In genomic region chr6:159267165-159267564, GRCh38 we compare ENCODE assay signal across 13 cellular contexts.
DNase-seq lines count a peak whose midpoint lies in the region; ATAC-seq, FAIRE-seq and TF ChIP-seq lines count a peak whose summit lies in the region.
"Had no signal": no experiment of that assay in that cellular context is flagged by ENCODE, and none has a peak within 500 bp of the region (broad histone marks: within the 10 kb centered on the region; RNA-seq: fewer than 3 reads in every experiment).

No MANE protein-coding gene starts in this region.

- H3K27ac Mint-ChIP-seq in activated CD4-positive, alpha-beta T cell treated with anti-CD3 and anti-CD28 coated beads, Interleukin-2, amount 10 ng/mL, durations not matched to agents 24 days and 14 days, result no peak overlapping the region
- H3K27ac Mint-ChIP-seq in nephron progenitor cell, result peak overlapping the region; percentile 4
- H3K27ac Mint-ChIP-seq: activated B cell treated with CpG ODN at 0.5 μM for 24 hours had no signal

- WGBS in K562 (ENCODE audit: insufficient coverage, low coverage, missing lambda C conversion rate), result 0% methylated on average over 4 of the region's 4 CpGs

- no peak overlapping the region for H3K4me2 ChIP-seq in K562 (ENCODE audit: insufficient read depth, low read length)

- TF ChIP-seq CTCF in K562 (IDR thresholded peaks at IDR 0.05 in 2 of 3, conservative IDR thresholded peaks at IDR 0.05 in 1 of 3; ENCODE audit: insufficient read depth in 2 of 3, low read depth in 1 of 3, low read length in 3 of 3), result no peak
- no peak for TF ChIP-seq CTCF in nephron progenitor cell (IDR thresholded peaks at IDR 0.05)
- TF ChIP-seq CTCF in WERI-Rb-1 (IDR thresholded peaks at IDR 0.05; ENCODE audit: low read depth, low read length), result no peak

- ATAC-seq in K562 (peak; percentile 57; the same call in 2 of the 3 replicates), GM21423 (IDR thresholded peaks at IDR 0.05; ENCODE audit: unreplicated experiment) (no peak)

- peaks cover 0 to 4% of the 10 kb centered on the region in 2 experiments; a peak in 1 of 5 replicates for H3K27me3 ChIP-seq in K562 (ENCODE audit: control insufficient read depth in 2 of 2, insufficient read depth in 2 of 2, low read length in 2 of 2)
- H3K27me3 ChIP-seq in WERI-Rb-1 (ENCODE audit: insufficient read depth, low read depth, severe bottlenecking), result peaks cover 51% of the 10 kb centered on the region
- H3K27me3 ChIP-seq: vagina had no signal

- H3K4me1 Mint-ChIP-seq in activated CD4-positive, alpha-beta T cell treated with anti-CD3 and anti-CD28 coated beads, Interleukin-2, amount 10 ng/mL, durations not matched to agents 24 days and 14 days, result no peaks in the 10 kb centered on the region
- H3K4me1 Mint-ChIP-seq in nephron progenitor cell, result no peaks in the 10 kb centered on the region
- H3K4me1 Mint-ChIP-seq: activated B cell treated with CpG ODN at 0.5 μM for 24 hours had no signal

- no TSS peak for BruUV-seq in K562 (replicated peaks; lab: Mats Ljungman, UMichigan)

- peak; percentile 35 for FAIRE-seq in K562 (lab: Jason Lieb, UNC)
- FAIRE-seq: GM18507 had no signal

- POLR2A ChIA-PET in K562 (lab: Yijun Ruan, JAX), result no interaction called here

- CTCF ChIA-PET in K562 (lab: Yijun Ruan, JAX; ENCODE audit: low intra/inter-chr PET ratio), result no interaction called here

- H3K9me1 ChIP-seq in K562 (ENCODE audit: control insufficient read depth, insufficient read depth, low read length), result no peaks in the 10 kb centered on the region

- H3K9me3 Mint-ChIP-seq in activated CD4-positive, alpha-beta T cell treated with anti-CD3 and anti-CD28 coated beads, Interleukin-2, amount 10 ng/mL, durations not matched to agents 24 days and 14 days, result no peaks in the 10 kb centered on the region
- H3K9me3 Mint-ChIP-seq in nephron progenitor cell, result peaks cover 17% of the 10 kb centered on the region
- H3K9me3 Mint-ChIP-seq: activated B cell treated with CpG ODN at 0.5 μM for 24 hours had no signal

- no peak for TF ChIP-seq POLR2A in K562 (conservative IDR thresholded peaks at IDR 0.05)

- no peaks in the 10 kb centered on the region for H3K36me3 Mint-ChIP-seq in activated CD4-positive, alpha-beta T cell treated with anti-CD3 and anti-CD28 coated beads, Interleukin-2, amount 10 ng/mL, durations not matched to agents 24 days and 14 days (ENCODE audit: low read depth)
- H3K36me3 Mint-ChIP-seq in nephron progenitor cell (ENCODE audit: low read depth), result no peaks in the 10 kb centered on the region

- no peak overlapping the region for H3K9ac ChIP-seq in K562 (ENCODE audit: insufficient read depth in 1 of 2, low read depth in 2 of 2, low read length in 2 of 2)

- H3K4me3 ChIP-seq in K562 (no peak overlapping the region), WERI-Rb-1 (ENCODE audit: low read depth, low read length) (no peak overlapping the region)
- H3K4me3 ChIP-seq: vagina had no signal

- intact Hi-C loops in activated CD4-positive, alpha-beta T cell treated with anti-CD3 and anti-CD28 coated beads, Interleukin-2, amount 10 ng/mL, durations not matched to agents 24 days and 14 days (cut with micrococcal nuclease), result no loop called here
- intact Hi-C loops in K562 (cut with micrococcal nuclease), result no loop called here

- H3K79me2 ChIP-seq in K562 (ENCODE audit: control insufficient read depth, insufficient read depth, low read length), result no peaks in the 10 kb centered on the region

- no peak overlapping the region for H3K27ac ChIP-seq in K562 (ENCODE audit: extremely low read depth, low read depth, low read length)
- no peak overlapping the region for H3K27ac ChIP-seq in WERI-Rb-1
- H3K27ac ChIP-seq: vagina had no signal

- DNase-seq in activated CD4-positive, alpha-beta T cell treated with anti-CD3 and anti-CD28 coated beads, Interleukin-2, amount 10 ng/mL, durations not matched to agents 24 days and 14 days, result peak; percentile 68
- no peak for DNase-seq in activated CD4-positive, alpha-beta T cell treated with anti-CD3 and anti-CD28 coated beads, Interleukin-2, amount 50 U/mL, for 4 hours
- DNase-seq in NAMALWA (ENCODE audit: low spot score), result peak; percentile 20
- DNase-seq in K562 (ENCODE audit: extremely low read depth in 1 of 4, low spot score in 3 of 4), result peak; percentile 42 to 46 (median 44)
- peak; percentile 73 for DNase-seq in nephron progenitor cell
- no peak for DNase-seq in NCI-H1417 treated with DMSO at 0.1 percent for 48 hours (lab: John Stamatoyannopoulos, UW)
- DNase-seq in WERI-Rb-1, result no peak
- DNase-seq: activated B cell treated with CpG ODN at 0.5 μM for 24 hours, cerebellar nuclear complex, NCI-H2171 had no signal

- no peak overlapping the region for H2AFZ ChIP-seq in K562 (ENCODE audit: low read depth, low read length)

- H3K27me3 Mint-ChIP-seq in activated CD4-positive, alpha-beta T cell treated with anti-CD3 and anti-CD28 coated beads, Interleukin-2, amount 10 ng/mL, durations not matched to agents 24 days and 14 days, result no peaks in the 10 kb centered on the region
- H3K27me3 Mint-ChIP-seq in nephron progenitor cell (ENCODE audit: low read depth, poor library complexity), result peaks cover 3% of the 10 kb centered on the region

- TF ChIP-seq EP300 in K562 (IDR thresholded peaks at IDR 0.05; ENCODE audit: low read length), result no peak

- H3K9me3 ChIP-seq in K562 (replicated peaks; ENCODE audit: control insufficient read depth, insufficient read depth, low read depth, low read length), result no peaks in the 10 kb centered on the region
- H3K9me3 ChIP-seq in WERI-Rb-1 (ENCODE audit: severe bottlenecking), result no peaks in the 10 kb centered on the region
- H3K9me3 ChIP-seq: vagina had no signal

- no peaks in the 10 kb centered on the region for H4K20me1 ChIP-seq in K562 (replicated peaks; ENCODE audit: control insufficient read depth, insufficient read depth, low read length)

- in situ Hi-C loops in K562 (cut with MboI), result no loop called here

- H3K36me3 ChIP-seq in K562 (ENCODE audit: control insufficient read depth, insufficient read depth, low read length) (no peaks in the 10 kb centered on the region), WERI-Rb-1 (no peaks in the 10 kb centered on the region)
- H3K36me3 ChIP-seq: vagina had no signal

- no peak overlapping the region for H3K4me3 Mint-ChIP-seq in activated CD4-positive, alpha-beta T cell treated with anti-CD3 and anti-CD28 coated beads, Interleukin-2, amount 10 ng/mL, durations not matched to agents 24 days and 14 days
- no peak overlapping the region for H3K4me3 Mint-ChIP-seq in nephron progenitor cell
- H3K4me3 Mint-ChIP-seq: activated B cell treated with CpG ODN at 0.5 μM for 24 hours had no signal

- no peak for TF ChIP-seq RAD21 in K562 (CRISPR knock-in tag; conservative IDR thresholded peaks at IDR 0.05 in 1 of 2, IDR thresholded peaks at IDR 0.05 in 1 of 2)

- H3K4me1 ChIP-seq in K562 (replicated peaks in 1 of 2; ENCODE audit: control insufficient read depth in 2 of 2, insufficient read depth in 2 of 2, low read length in 2 of 2), result no peaks in the 10 kb centered on the region
- H3K4me1 ChIP-seq: vagina had no signal

TF ChIP-seq in K562, 482 proteins besides CTCF, POLR2A, EP300 and RAD21 (continues in another document):
- TF ChIP-seq HDAC2 (IDR thresholded peaks at IDR 0.05) (0 out of 2 replicates have a peak, but pooled peaks have one; percentile 25), ZBTB11 (CRISPR knock-in tag; IDR thresholded peaks at IDR 0.05) (no peak), EHMT2 (IDR thresholded peaks at IDR 0.05) (peak; percentile 98), EGR1 (conservative IDR thresholded peaks at IDR 0.05) (peak; percentile 23; the same call in 1 of the 2 replicates), MIER1 (IDR thresholded peaks at IDR 0.05; ENCODE audit: low read depth) (peak; percentile 93)

Comparison
In these comparisons a context has a peak if more than half of its experiments do, and no peak if none do; other contexts are left out.
1. DNase-seq: peak in activated CD4-positive, alpha-beta T cell treated with anti-CD3 and anti-CD28 coated beads, Interleukin-2, amount 10 ng/mL, durations not matched to agents 24 days and 14 days (single experiment), NAMALWA (single experiment), K562 (4 of 4) and nephron progenitor cell (single experiment); none in activated CD4-positive, alpha-beta T cell treated with anti-CD3 and anti-CD28 coated beads, Interleukin-2, amount 50 U/mL, for 4 hours (0 of 2), NCI-H1417 treated with DMSO at 0.1 percent for 48 hours (single experiment) and WERI-Rb-1 (single experiment).